In genomic region chr7:118218413-118219156, GRCh38 we compare ENCODE assay signal across 17 cellular contexts. TPM values are rescaled to one million over a fixed set of nuclear protein-coding genes. Genes with fewer than 3 reads are reported as not detected.
DNase-seq lines count a peak whose midpoint lies in the region; ATAC-seq, FAIRE-seq and TF ChIP-seq lines count a peak whose summit lies in the region.
"Had no signal": no experiment of that assay in that cellular context is flagged by ENCODE, and none has a peak within 500 bp of the region (broad histone marks: within the 10 kb centered on the region; RNA-seq: fewer than 3 reads in every experiment).

No MANE protein-coding gene starts in this region.

- no peaks in the 10 kb centered on the region for H3K9me2 ChIP-seq in hepatocyte (replicated peaks; ENCODE audit: insufficient read depth)

- FAIRE-seq in K562 (lab: Jason Lieb, UNC) (no peak), small intestine (lab: Jason Lieb, UNC) (no peak)
- FAIRE-seq: GM12892, H1 had no signal

- H3K27ac ChIP-seq in K562 (ENCODE audit: extremely low read depth, low read depth, low read length) (no peak overlapping the region), hepatocyte (no peak overlapping the region), testis (peak overlapping the region; percentile 42 to 71), small intestine (ENCODE audit: low read depth in 1 of 2, low read length in 1 of 2) (no peak overlapping the region)
- H3K27ac ChIP-seq: BLaER1 had no signal

- POLR2A ChIA-PET in K562 (lab: Yijun Ruan, JAX), result interaction anchor here (0.7 to 1.2 kb wide), 3 partner anchors 12 to 708 kb away, joined by 3 read pairs; no protein-coding TSS in a partner anchor

- no peak for TF ChIP-seq POLR2A in K562 (conservative IDR thresholded peaks at IDR 0.05)
- no peak for TF ChIP-seq POLR2A in testis (IDR thresholded peaks at IDR 0.05)

- no peak overlapping the region for H3K4me3 ChIP-seq in K562
- H3K4me3 ChIP-seq in hepatocyte, result no peak overlapping the region
- no peak overlapping the region for H3K4me3 ChIP-seq in testis
- H3K4me3 ChIP-seq in small intestine (ENCODE audit: low read depth in 1 of 2, low read length in 2 of 2), result no peak overlapping the region
- H3K4me3 ChIP-seq: BLaER1, HAP-1 had no signal

- no peaks in the 10 kb centered on the region for H3K36me3 ChIP-seq in K562 (ENCODE audit: control insufficient read depth, insufficient read depth, low read length)
- H3K36me3 ChIP-seq in hepatocyte (replicated peaks; ENCODE audit: insufficient read depth, low read depth), result no peaks in the 10 kb centered on the region
- no peaks in the 10 kb centered on the region for H3K36me3 ChIP-seq in testis (ENCODE audit: low read depth, missing control alignments)
- no peaks in the 10 kb centered on the region for H3K36me3 ChIP-seq in small intestine (ENCODE audit: control insufficient read depth in 2 of 2, insufficient read depth in 2 of 2, low read length in 2 of 2)
- H3K36me3 ChIP-seq: BLaER1, HAP-1 had no signal

- peak; percentile 65 for ATAC-seq in K562

- intact Hi-C loops in K562 (cut with micrococcal nuclease), result no loop called here
- intact Hi-C loops in testis (cut with DNase I; ENCODE audit: low total_unique reads), result no loop called here

- H4K20me1 ChIP-seq in K562 (replicated peaks; ENCODE audit: control insufficient read depth, insufficient read depth, low read length) (no peaks in the 10 kb centered on the region), hepatocyte (ENCODE audit: insufficient read depth, poor library complexity, severe bottlenecking) (no peaks in the 10 kb centered on the region)
- H4K20me1 ChIP-seq: BLaER1 had no signal

- in situ Hi-C loops in K562 (cut with MboI), result no loop called here

- CTCF ChIA-PET in K562 (lab: Yijun Ruan, JAX; ENCODE audit: low intra/inter-chr PET ratio), result interaction anchor here (0.5 kb wide), 1 partner anchor 15 kb away, joined by 4 read pairs; no protein-coding TSS in a partner anchor

- H2AFZ ChIP-seq in K562 (ENCODE audit: low read depth, low read length) (no peak overlapping the region), hepatocyte (peak overlapping the region; percentile 0)

- no TSS peak for BruUV-seq in K562 (replicated peaks; lab: Mats Ljungman, UMichigan)

- DNase-seq in NCI-H460 (ENCODE audit: extremely low read depth, low read depth) (peak; percentile 30), K562 (ENCODE audit: extremely low read depth in 1 of 4, low spot score in 3 of 4) (no peak), hepatocyte (ENCODE audit: low spot score) (no peak), testis (no peak), small intestine (no peak)
- no peak for DNase-seq in activated CD4-positive, CD25-positive, alpha-beta regulatory T cell (lab: John Stamatoyannopoulos, UW)
- DNase-seq in stimulated activated CD4-positive, alpha-beta T cell treated with anti-CD3 and anti-CD28 coated beads, Interleukin-2, amount 100 ng/mL, for 24 hours, result no peak
- DNase-seq: 8988T; AML-193; Caco-2; CD8-positive, alpha-beta memory T cell; DND-41; GDM1 had no signal

- no peaks in the 10 kb centered on the region for H3K79me2 ChIP-seq in K562 (ENCODE audit: control insufficient read depth, insufficient read depth, low read length)
- H3K79me2 ChIP-seq in hepatocyte, result no peaks in the 10 kb centered on the region

- H3K27me3 ChIP-seq in K562 (ENCODE audit: control insufficient read depth in 2 of 2, insufficient read depth in 2 of 2, low read length in 2 of 2), result peaks cover 2 to 10% of the 10 kb centered on the region in 2 experiments; a peak in 3 of 5 replicates
- no peaks in the 10 kb centered on the region for H3K27me3 ChIP-seq in hepatocyte
- no peaks in the 10 kb centered on the region for H3K27me3 ChIP-seq in testis
- peaks cover 0 to 4% of the 10 kb centered on the region in 2 donors for H3K27me3 ChIP-seq in small intestine (ENCODE audit: control insufficient read depth in 2 of 2, insufficient read depth in 2 of 2, low read length in 2 of 2)
- H3K27me3 ChIP-seq: BLaER1 had no signal

- TF ChIP-seq EP300 in K562 (IDR thresholded peaks at IDR 0.05; ENCODE audit: low read length), result peak; percentile 79; the same call in 1 of the 2 replicates

- no peaks in the 10 kb centered on the region for H3K9me1 ChIP-seq in K562 (ENCODE audit: control insufficient read depth, insufficient read depth, low read length)

- peak in 1 of 2 experiments; percentile 32; a peak in 1 of 4 replicates for TF ChIP-seq RAD21 in K562 (CRISPR knock-in tag; conservative IDR thresholded peaks at IDR 0.05 in 1 of 2, IDR thresholded peaks at IDR 0.05 in 1 of 2)

- H3K9ac ChIP-seq in K562 (ENCODE audit: insufficient read depth in 1 of 2, low read depth in 2 of 2, low read length in 2 of 2), result no peak overlapping the region
- H3K9ac ChIP-seq: BLaER1 had no signal

- TF ChIP-seq CTCF in K562 (IDR thresholded peaks at IDR 0.05 in 2 of 3, conservative IDR thresholded peaks at IDR 0.05 in 1 of 3; ENCODE audit: insufficient read depth in 2 of 3, low read depth in 1 of 3, low read length in 3 of 3), result no peak
- TF ChIP-seq CTCF in hepatocyte (IDR thresholded peaks at IDR 0.05; ENCODE audit: poor library complexity), result no peak
- TF ChIP-seq CTCF in testis (IDR thresholded peaks at IDR 0.05), result no peak

- H3K4me1 ChIP-seq in K562 (replicated peaks in 1 of 2; ENCODE audit: control insufficient read depth in 2 of 2, insufficient read depth in 2 of 2, low read length in 2 of 2) (peaks cover 5 to 15% of the 10 kb centered on the region in 2 experiments), hepatocyte (ENCODE audit: insufficient read depth) (no peaks in the 10 kb centered on the region), testis (peaks cover 11% of the 10 kb centered on the region), small intestine (ENCODE audit: control insufficient read depth in 2 of 2, insufficient read depth in 1 of 2, low read depth in 1 of 2, low read length in 1 of 2) (no peaks in the 10 kb centered on the region)
- H3K4me1 ChIP-seq: BLaER1, Caco-2, HAP-1 had no signal

- H3K4me2 ChIP-seq in K562 (ENCODE audit: insufficient read depth, low read length) (no peak overlapping the region; the same call in 1 of the 2 replicates), hepatocyte (no peak overlapping the region)
- H3K4me2 ChIP-seq: BLaER1 had no signal

- H3K9me3 ChIP-seq in K562 (replicated peaks; ENCODE audit: control insufficient read depth, insufficient read depth, low read depth, low read length) (no peaks in the 10 kb centered on the region), hepatocyte (ENCODE audit: low read depth) (no peaks in the 10 kb centered on the region), testis (no peaks in the 10 kb centered on the region), small intestine (ENCODE audit: control insufficient read depth, low read depth) (no peaks in the 10 kb centered on the region)
- H3K9me3 ChIP-seq: BLaER1, Caco-2, HAP-1 had no signal

- WGBS in K562 (ENCODE audit: insufficient coverage, low coverage, missing lambda C conversion rate), result 15% methylated on average over 8 of the region's 8 CpGs
- WGBS in hepatocyte (ENCODE audit: low lambda C conversion rate, missing lambda C conversion rate), result 74% methylated on average over 8 of the region's 8 CpGs
- WGBS in testis, 2 donors, result 56 to 59% methylated on average over 8 of the region's 8 CpGs
- WGBS in small intestine, 3 donors, result 68 to 74% (median 68%) methylated on average over 8 of the region's 8 CpGs

RNA-seq across cellular contexts. Expression of gene ANKRD7, which starts 5.9 kb away (rescaled TPM):
- 0.64 and 0.66 TPM in 2 replicates for total RNA-seq in NCI-H460 (2014; rRNA removed; shearing (Covaris generic))
- polyA plus RNA-seq in NCI-H460 (2014; cell fraction: nucleus; rRNA removed), result 0.90 TPM in 1 of 2 replicates, not detected in the other
- 0.46 TPM in 1 of 2 replicates, not detected in the other for total RNA-seq in K562 (2011; cell fraction: chromatin; rRNA removed; ENCODE audit: low replicate concordance)
- total RNA-seq in K562 (2011; cell fraction: nucleolus; rRNA removed), result not detected in 2 replicates
- 0.37 TPM in 1 of 2 replicates, not detected in the other for total RNA-seq in K562 (2011; cell fraction: nucleoplasm; rRNA removed)
- total RNA-seq in K562 (2014; rRNA removed), result not detected in 2 replicates
- total RNA-seq in K562 (2014; rRNA removed; fragmentation: Illumina TruSeq; extraction: Trizol), result 0.33 and 0.38 TPM in 2 replicates
- total RNA-seq in K562 (2015; rRNA removed; fragmentation: Illumina TruSeq; extraction: Trizol), result not detected in 2 replicates
- not detected in 2 replicates for total RNA-seq in K562 (2021)
- not detected in 2 replicates for polyA plus RNA-seq in K562 (2011; rRNA removed)
- not detected in 2 replicates for polyA plus RNA-seq in K562 (2011; cell fraction: cytosol; rRNA removed)
- not detected in 2 replicates for polyA plus RNA-seq in K562 (2011; cell fraction: nucleus; rRNA removed)
- 0.18 and 0.51 TPM in 2 replicates for polyA plus RNA-seq in K562 (2012)
- polyA plus RNA-seq in K562 (2014; fragmentation: Illumina TruSeq; extraction: Trizol), result not detected in 2 replicates
- polyA plus RNA-seq in K562 (2014; fragmentation: Nextera tagmentation; extraction: Ambion mirVana), result not detected
- not detected in 2 replicates for polyA plus RNA-seq in K562 (2014; rRNA removed)
- polyA minus RNA-seq in K562 (2011; rRNA and poly(A)+ RNA removed), result not detected in 2 replicates
- not detected in 2 replicates for polyA minus RNA-seq in K562 (2011; cell fraction: cytosol; rRNA and poly(A)+ RNA removed)
- polyA minus RNA-seq in K562 (2011; cell fraction: nucleus; rRNA and poly(A)+ RNA removed), result not detected in 2 replicates
- 0.10 TPM in 1 of 2 replicates, not detected in the other for total RNA-seq in hepatocyte
- 0.34 TPM in 1 of 2 replicates, not detected in the other for polyA plus RNA-seq in hepatocyte
- 100 to 1,000 TPM; 503 to 598 TPM for total RNA-seq in testis
- polyA plus RNA-seq in testis (ENCODE audit: insufficient read depth, low read depth, low replicate concordance), result 1,292 TPM
- under 1 TPM in 1 of 3 donors, not detected in 2; 0.12 TPM for polyA plus RNA-seq in small intestine
- total RNA-seq: Caco-2, H1 had no signal
- polyA plus RNA-seq: CD8-positive, alpha-beta memory T cell; H1 had no signal

RNA-seq across cellular contexts. Expression of gene LSM8, which starts 34.6 kb away (rescaled TPM):
- total RNA-seq in NCI-H460 (2014; rRNA removed; shearing (Covaris generic)), result 144 and 167 TPM in 2 replicates
- polyA plus RNA-seq in NCI-H460 (2014; cell fraction: nucleus; rRNA removed), result 89.6 and 98.4 TPM in 2 replicates
- total RNA-seq in K562 (2011; cell fraction: chromatin; rRNA removed; ENCODE audit: low replicate concordance), result 42.0 and 104 TPM in 2 replicates
- total RNA-seq in K562 (2011; cell fraction: nucleolus; rRNA removed), result 33.5 and 39.6 TPM in 2 replicates
- 75.8 and 152 TPM in 2 replicates for total RNA-seq in K562 (2011; cell fraction: nucleoplasm; rRNA removed)
- total RNA-seq in K562 (2014; rRNA removed) (116 and 204 TPM in 2 replicates), K562 (2014; rRNA removed; fragmentation: Illumina TruSeq; extraction: Trizol) (164 and 185 TPM in 2 replicates), K562 (2015; rRNA removed; fragmentation: Illumina TruSeq; extraction: Trizol) (165 and 180 TPM in 2 replicates), K562 (2021) (79.6 and 81.5 TPM in 2 replicates), hepatocyte (39.1 and 43.9 TPM in 2 replicates), testis (10 to 100 TPM; 34.9 to 62.5 TPM)
- polyA plus RNA-seq in K562 (2011; rRNA removed) (81.6 and 131 TPM in 2 replicates), K562 (2014; fragmentation: Illumina TruSeq; extraction: Trizol) (167 and 196 TPM in 2 replicates), K562 (2014; fragmentation: Nextera tagmentation; extraction: Ambion mirVana) (100 to 1,000 TPM; 192 to 243 TPM), K562 (2014; rRNA removed) (288 and 340 TPM in 2 replicates), hepatocyte (34.4 and 44.4 TPM in 2 replicates), testis (ENCODE audit: insufficient read depth, low read depth, low replicate concordance) (37.6 TPM), small intestine (10 to 100 TPM; 15.9 to 45.2 (median 23.8) TPM)
- 80.4 and 165 TPM in 2 replicates for polyA plus RNA-seq in K562 (2011; cell fraction: cytosol; rRNA removed)
- polyA plus RNA-seq in K562 (2011; cell fraction: nucleus; rRNA removed), result 54.8 and 56.2 TPM in 2 replicates
- 123 and 124 TPM in 2 replicates for polyA plus RNA-seq in K562 (2012)
- polyA minus RNA-seq in K562 (2011; rRNA and poly(A)+ RNA removed), result 120 and 164 TPM in 2 replicates
- polyA minus RNA-seq in K562 (2011; cell fraction: cytosol; rRNA and poly(A)+ RNA removed), result 15.2 and 19.8 TPM in 2 replicates
- polyA minus RNA-seq in K562 (2011; cell fraction: nucleus; rRNA and poly(A)+ RNA removed), result 39.4 and 59.6 TPM in 2 replicates

Comparison
In these comparisons a context has a peak if more than half of its experiments do, and no peak if none do; other contexts are left out.
1. H3K27ac ChIP-seq: peak in testis (2 of 2); none in K562 (single experiment), hepatocyte (single experiment) and small intestine (0 of 2).
2. RNA of gene ANKRD7, which starts 5.9 kb away (total RNA-seq): 503 to 598 TPM in testis; 0.64 to 0.66 TPM in NCI-H460, 0.33 to 0.46 TPM in K562 and 0.10 TPM in hepatocyte; every median in the first group is over 100 times any median in the second.